In the genomic region with DNA sequence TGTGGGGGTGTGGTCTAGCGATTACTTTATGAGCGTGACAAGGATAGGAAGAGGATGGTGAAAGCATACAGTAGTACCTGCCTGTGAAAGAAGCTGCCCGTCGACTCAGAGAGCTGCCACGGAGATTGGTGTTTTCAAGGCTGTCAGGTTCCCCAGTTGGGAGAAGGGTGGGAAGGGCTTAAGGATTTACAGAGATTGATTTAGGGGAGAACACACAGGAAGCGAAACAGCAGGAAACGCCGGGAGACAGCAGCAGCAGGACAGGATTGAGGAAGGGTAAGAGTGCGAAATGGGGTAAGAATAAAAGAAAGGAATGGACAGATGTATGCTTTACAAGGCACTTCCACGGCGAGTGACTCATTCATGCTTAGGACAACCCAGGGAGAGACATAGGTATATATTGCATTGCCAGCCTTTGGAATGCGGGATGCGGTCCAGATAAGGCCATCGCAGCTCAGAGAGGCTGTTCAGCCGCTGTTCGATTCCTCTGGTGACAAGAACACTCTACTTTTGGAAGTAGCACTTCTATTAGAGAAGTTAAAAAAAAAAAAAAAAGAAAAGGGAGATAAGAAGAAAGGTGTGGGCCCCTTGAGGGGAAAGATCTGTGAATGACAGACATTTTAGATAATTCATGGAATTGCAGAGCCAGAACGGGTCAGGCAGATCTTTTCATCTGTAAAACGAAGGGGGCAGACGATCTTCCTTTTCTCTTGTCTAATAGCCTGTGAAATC, we compare ENCODE assay signal across 1 cellular context.
TF ChIP-seq lines count a peak whose summit lies in the region.

No MANE protein-coding gene starts in this region.

TF ChIP-seq in HEK293, 187 proteins besides CTCF, POLR2A, EP300 and RAD21 (continued from another document):
- TF ChIP-seq, protein P1, sequence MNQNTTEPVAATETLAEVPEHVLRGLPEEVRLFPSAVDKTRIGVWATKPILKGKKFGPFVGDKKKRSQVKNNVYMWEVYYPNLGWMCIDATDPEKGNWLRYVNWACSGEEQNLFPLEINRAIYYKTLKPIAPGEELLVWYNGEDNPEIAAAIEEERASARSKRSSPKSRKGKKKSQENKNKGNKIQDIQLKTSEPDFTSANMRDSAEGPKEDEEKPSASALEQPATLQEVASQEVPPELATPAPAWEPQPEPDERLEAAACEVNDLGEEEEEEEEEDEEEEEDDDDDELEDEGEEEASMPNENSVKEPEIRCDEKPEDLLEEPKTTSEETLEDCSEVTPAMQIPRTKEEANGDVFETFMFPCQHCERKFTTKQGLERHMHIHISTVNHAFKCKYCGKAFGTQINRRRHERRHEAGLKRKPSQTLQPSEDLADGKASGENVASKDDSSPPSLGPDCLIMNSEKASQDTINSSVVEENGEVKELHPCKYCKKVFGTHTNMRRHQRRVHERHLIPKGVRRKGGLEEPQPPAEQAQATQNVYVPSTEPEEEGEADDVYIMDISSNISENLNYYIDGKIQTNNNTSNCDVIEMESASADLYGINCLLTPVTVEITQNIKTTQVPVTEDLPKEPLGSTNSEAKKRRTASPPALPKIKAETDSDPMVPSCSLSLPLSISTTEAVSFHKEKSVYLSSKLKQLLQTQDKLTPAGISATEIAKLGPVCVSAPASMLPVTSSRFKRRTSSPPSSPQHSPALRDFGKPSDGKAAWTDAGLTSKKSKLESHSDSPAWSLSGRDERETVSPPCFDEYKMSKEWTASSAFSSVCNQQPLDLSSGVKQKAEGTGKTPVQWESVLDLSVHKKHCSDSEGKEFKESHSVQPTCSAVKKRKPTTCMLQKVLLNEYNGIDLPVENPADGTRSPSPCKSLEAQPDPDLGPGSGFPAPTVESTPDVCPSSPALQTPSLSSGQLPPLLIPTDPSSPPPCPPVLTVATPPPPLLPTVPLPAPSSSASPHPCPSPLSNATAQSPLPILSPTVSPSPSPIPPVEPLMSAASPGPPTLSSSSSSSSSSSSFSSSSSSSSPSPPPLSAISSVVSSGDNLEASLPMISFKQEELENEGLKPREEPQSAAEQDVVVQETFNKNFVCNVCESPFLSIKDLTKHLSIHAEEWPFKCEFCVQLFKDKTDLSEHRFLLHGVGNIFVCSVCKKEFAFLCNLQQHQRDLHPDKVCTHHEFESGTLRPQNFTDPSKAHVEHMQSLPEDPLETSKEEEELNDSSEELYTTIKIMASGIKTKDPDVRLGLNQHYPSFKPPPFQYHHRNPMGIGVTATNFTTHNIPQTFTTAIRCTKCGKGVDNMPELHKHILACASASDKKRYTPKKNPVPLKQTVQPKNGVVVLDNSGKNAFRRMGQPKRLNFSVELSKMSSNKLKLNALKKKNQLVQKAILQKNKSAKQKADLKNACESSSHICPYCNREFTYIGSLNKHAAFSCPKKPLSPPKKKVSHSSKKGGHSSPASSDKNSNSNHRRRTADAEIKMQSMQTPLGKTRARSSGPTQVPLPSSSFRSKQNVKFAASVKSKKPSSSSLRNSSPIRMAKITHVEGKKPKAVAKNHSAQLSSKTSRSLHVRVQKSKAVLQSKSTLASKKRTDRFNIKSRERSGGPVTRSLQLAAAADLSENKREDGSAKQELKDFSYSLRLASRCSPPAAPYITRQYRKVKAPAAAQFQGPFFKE (tag by site-specific recombination; IDR thresholded peaks at IDR 0.05; ENCODE audit: borderline replicate concordance): no peak
- TF ChIP-seq, protein P2, sequence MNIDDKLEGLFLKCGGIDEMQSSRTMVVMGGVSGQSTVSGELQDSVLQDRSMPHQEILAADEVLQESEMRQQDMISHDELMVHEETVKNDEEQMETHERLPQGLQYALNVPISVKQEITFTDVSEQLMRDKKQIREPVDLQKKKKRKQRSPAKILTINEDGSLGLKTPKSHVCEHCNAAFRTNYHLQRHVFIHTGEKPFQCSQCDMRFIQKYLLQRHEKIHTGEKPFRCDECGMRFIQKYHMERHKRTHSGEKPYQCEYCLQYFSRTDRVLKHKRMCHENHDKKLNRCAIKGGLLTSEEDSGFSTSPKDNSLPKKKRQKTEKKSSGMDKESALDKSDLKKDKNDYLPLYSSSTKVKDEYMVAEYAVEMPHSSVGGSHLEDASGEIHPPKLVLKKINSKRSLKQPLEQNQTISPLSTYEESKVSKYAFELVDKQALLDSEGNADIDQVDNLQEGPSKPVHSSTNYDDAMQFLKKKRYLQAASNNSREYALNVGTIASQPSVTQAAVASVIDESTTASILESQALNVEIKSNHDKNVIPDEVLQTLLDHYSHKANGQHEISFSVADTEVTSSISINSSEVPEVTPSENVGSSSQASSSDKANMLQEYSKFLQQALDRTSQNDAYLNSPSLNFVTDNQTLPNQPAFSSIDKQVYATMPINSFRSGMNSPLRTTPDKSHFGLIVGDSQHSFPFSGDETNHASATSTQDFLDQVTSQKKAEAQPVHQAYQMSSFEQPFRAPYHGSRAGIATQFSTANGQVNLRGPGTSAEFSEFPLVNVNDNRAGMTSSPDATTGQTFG (tag by site-specific recombination; IDR thresholded peaks at IDR 0.05; ENCODE audit: borderline replicate concordance): no peak
- TF ChIP-seq ZNF341 (tag by site-specific recombination; IDR thresholded peaks at IDR 0.05; ENCODE audit: low read depth): peak; percentile 88
- no peak for TF ChIP-seq ZFP41 (tag by site-specific recombination; IDR thresholded peaks at IDR 0.05; ENCODE audit: borderline replicate concordance)
- no peak for TF ChIP-seq ZNF660 (tag by site-specific recombination; IDR thresholded peaks at IDR 0.05)
- TF ChIP-seq SETDB1 (IDR thresholded peaks at IDR 0.05; ENCODE audit: insufficient read length, low read length): no peak
- TF ChIP-seq SALL2 (tag by site-specific recombination; IDR thresholded peaks at IDR 0.05; ENCODE audit: borderline replicate concordance): no peak
- TF ChIP-seq EGR2 (tag by site-specific recombination; IDR thresholded peaks at IDR 0.05; ENCODE audit: low read depth): no peak
- TF ChIP-seq ZEB2 (tag by site-specific recombination; IDR thresholded peaks at IDR 0.05): no peak
- no peak for TF ChIP-seq ZFP69B (tag by site-specific recombination; IDR thresholded peaks at IDR 0.05)
- TF ChIP-seq, protein P3, sequence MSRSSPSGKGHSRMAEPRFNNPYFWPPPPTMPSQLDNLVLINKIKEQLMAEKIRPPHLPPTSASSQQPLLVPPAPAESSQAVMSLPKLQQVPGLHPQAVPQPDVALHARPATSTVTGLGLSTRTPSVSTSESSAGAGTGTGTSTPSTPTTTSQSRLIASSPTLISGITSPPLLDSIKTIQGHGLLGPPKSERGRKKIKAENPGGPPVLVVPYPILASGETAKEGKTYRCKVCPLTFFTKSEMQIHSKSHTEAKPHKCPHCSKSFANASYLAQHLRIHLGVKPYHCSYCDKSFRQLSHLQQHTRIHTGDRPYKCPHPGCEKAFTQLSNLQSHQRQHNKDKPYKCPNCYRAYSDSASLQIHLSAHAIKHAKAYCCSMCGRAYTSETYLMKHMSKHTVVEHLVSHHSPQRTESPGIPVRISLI (tag by site-specific recombination; IDR thresholded peaks at IDR 0.05): no peak
- TF ChIP-seq HOXD13 (CRISPR knock-in tag; IDR thresholded peaks at IDR 0.05; ENCODE audit: borderline replicate concordance): no peak
- peak; percentile 68 for TF ChIP-seq ZNF366 (tag by site-specific recombination; conservative IDR thresholded peaks at IDR 0.05)
- TF ChIP-seq ZNF433 (tag by site-specific recombination; IDR thresholded peaks at IDR 0.05; ENCODE audit: low read depth): no peak
- TF ChIP-seq ZNF658 (tag by site-specific recombination; IDR thresholded peaks at IDR 0.05): no peak
- TF ChIP-seq GLI4 (tag by site-specific recombination; IDR thresholded peaks at IDR 0.05): no peak
- TF ChIP-seq YY2 (tag by site-specific recombination; IDR thresholded peaks at IDR 0.05): no peak
